ENCODE assay signal across 18 cellular contexts in the genomic region with DNA sequence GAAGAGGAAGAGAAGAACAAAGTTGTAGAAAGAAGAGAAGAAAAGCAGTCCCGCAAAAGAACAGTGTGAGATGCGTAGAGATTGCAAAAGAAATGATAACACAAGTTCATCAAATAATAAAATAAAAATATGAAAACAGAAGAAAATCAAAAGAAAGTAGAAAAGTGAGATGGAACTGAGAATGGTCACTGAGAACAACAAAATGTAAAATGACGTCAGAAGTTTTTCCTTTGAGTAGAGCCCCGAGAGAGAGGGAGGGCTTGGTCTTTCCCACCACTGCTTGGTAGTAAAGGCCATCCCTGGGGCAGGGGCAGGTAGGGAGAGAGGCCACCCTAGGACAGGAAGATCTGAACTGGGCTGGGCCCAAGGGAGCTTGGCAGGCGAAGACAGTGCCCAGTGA.
"Had no signal": no experiment of that assay in that cellular context is flagged by ENCODE, and none has a peak within 500 bp of the region (broad histone marks: within the 10 kb centered on the region; RNA-seq: fewer than 3 reads in every experiment).

No MANE protein-coding gene starts in this region.

- H3K4me3 Mint-ChIP-seq: dendritic cell treated with granulocyte-macrophage colony-stimulating factor and Interleukin-4, amounts not matched to agents 40 ng/mL and 50 ng/mL, for 4 days; endodermal cell; naive B cell; nephron progenitor cell had no signal

- H3K4me3 ChIP-seq: hepatocyte, sigmoid colon, skin epidermis, suprapubic skin, tibial artery, upper lobe of left lung, uterus had no signal

- H3K27ac Mint-ChIP-seq: dendritic cell treated with granulocyte-macrophage colony-stimulating factor and Interleukin-4, amounts not matched to agents 40 ng/mL and 50 ng/mL, for 4 days; endodermal cell; nephron progenitor cell had no signal

- H2AFZ ChIP-seq: hepatocyte had no signal

- H3K27ac ChIP-seq: foreskin keratinocyte, hepatocyte, skin epidermis, suprapubic skin, tibial artery, upper lobe of left lung, uterus had no signal

- H3K4me1 ChIP-seq: uterus had no signal

- H3K27me3 ChIP-seq: foreskin keratinocyte, sigmoid colon, suprapubic skin, tibial artery, upper lobe of left lung, uterus had no signal

- H3K9me3 ChIP-seq: sigmoid colon, suprapubic skin, tibial artery, upper lobe of left lung, uterus had no signal

- DNase-seq: endodermal cell; erythroblast; foreskin keratinocyte; mesendoderm; naive B cell; nephron progenitor cell; posterior cingulate gyrus; sigmoid colon; stimulated activated CD4-positive, alpha-beta T cell treated with anti-CD3 and anti-CD28 coated beads, Interleukin-12 subunit alpha, Interleukin-12 subunit beta, amount 100 ng/mL, for 4 hours; stimulated activated CD4-positive, alpha-beta T cell treated with anti-CD3 and anti-CD28 coated beads, Interleukin-2, amount 100 ng/mL, for 48 hours; stimulated activated naive CD4-positive, alpha-beta T cell treated with Interleukin-2 at 50 U/mL for 16 hours; tibial artery; upper lobe of left lung; uterus had no signal

- H3K36me3 Mint-ChIP-seq: naive B cell had no signal

- H3K4me2 ChIP-seq: hepatocyte had no signal

- H3K9me3 Mint-ChIP-seq: dendritic cell treated with granulocyte-macrophage colony-stimulating factor and Interleukin-4, amounts not matched to agents 40 ng/mL and 50 ng/mL, for 4 days; endodermal cell; naive B cell; nephron progenitor cell had no signal

- H3K36me3 ChIP-seq: sigmoid colon, suprapubic skin, tibial artery, upper lobe of left lung, uterus had no signal

- H3K79me2 ChIP-seq: hepatocyte had no signal
